Comparison of ENCODE assay signal across 32 cellular contexts in genomic region chr20:22966787-22967464, GRCh38.
"Had no signal": no experiment of that assay in that cellular context is flagged by ENCODE, and none has a peak within 500 bp of the region (broad histone marks: within the 10 kb centered on the region; RNA-seq: fewer than 3 reads in every experiment).

No MANE protein-coding gene starts in this region.

- H3K27ac Mint-ChIP-seq: activated CD4-positive, alpha-beta memory T cell treated with anti-CD3 and anti-CD28 coated beads, Interleukin-2, amount 10 ng/mL, durations not matched to agents 7 days and 5 days; activated CD8-positive, alpha-beta memory T cell treated with anti-CD3 and anti-CD28 coated beads, Interleukin-2, amount 10 ng/mL, durations not matched to agents 7 days and 5 days; activated naive CD8-positive, alpha-beta T cell treated with anti-CD3 and anti-CD28 coated beads for 36 hours had no signal

- H3K36me3 Mint-ChIP-seq: activated CD8-positive, alpha-beta memory T cell treated with anti-CD3 and anti-CD28 coated beads, Interleukin-2, amount 10 ng/mL, durations not matched to agents 7 days and 5 days; activated naive CD8-positive, alpha-beta T cell treated with anti-CD3 and anti-CD28 coated beads for 36 hours had no signal

- H3K27ac ChIP-seq: brain microvascular endothelial cell, WERI-Rb-1 had no signal

- H3K9me3 Mint-ChIP-seq: activated CD4-positive, alpha-beta memory T cell treated with anti-CD3 and anti-CD28 coated beads, Interleukin-2, amount 10 ng/mL, durations not matched to agents 7 days and 5 days; activated naive CD8-positive, alpha-beta T cell treated with anti-CD3 and anti-CD28 coated beads for 36 hours had no signal

- H3K36me3 ChIP-seq: brain microvascular endothelial cell, WERI-Rb-1 had no signal

- H3K27me3 Mint-ChIP-seq: activated CD8-positive, alpha-beta memory T cell treated with anti-CD3 and anti-CD28 coated beads, Interleukin-2, amount 10 ng/mL, durations not matched to agents 7 days and 5 days had no signal

- H3K27me3 ChIP-seq: brain microvascular endothelial cell had no signal

- H3K4me3 Mint-ChIP-seq: activated CD4-positive, alpha-beta memory T cell treated with anti-CD3 and anti-CD28 coated beads, Interleukin-2, amount 10 ng/mL, durations not matched to agents 7 days and 5 days; activated CD8-positive, alpha-beta memory T cell treated with anti-CD3 and anti-CD28 coated beads, Interleukin-2, amount 10 ng/mL, durations not matched to agents 7 days and 5 days; activated naive CD8-positive, alpha-beta T cell treated with anti-CD3 and anti-CD28 coated beads for 36 hours had no signal

- ATAC-seq: activated CD8-positive, alpha-beta memory T cell treated with anti-CD3 and anti-CD28 coated beads, Interleukin-2, amount 10 ng/mL, durations not matched to agents 7 days and 5 days; Panc1; Right ventricle myocardium inferior had no signal

- DNase-seq: activated CD4-positive, alpha-beta memory T cell treated with anti-CD3 and anti-CD28 coated beads, Interleukin-2, amount 10 ng/mL, durations not matched to agents 7 days and 5 days; activated CD4-positive, alpha-beta T cell treated with anti-CD3 and anti-CD28 coated beads for 1 hour; activated CD4-positive, alpha-beta T cell treated with anti-CD3 and anti-CD28 coated beads for 48 hours; activated CD4-positive, CD25-positive, alpha-beta regulatory T cell; activated CD8-positive, alpha-beta memory T cell treated with anti-CD3 and anti-CD28 coated beads for 24 hours; activated CD8-positive, alpha-beta memory T cell treated with anti-CD3 and anti-CD28 coated beads, Interleukin-2, amount 10 ng/mL, durations not matched to agents 7 days and 5 days; activated CD8-positive, alpha-beta memory T cell treated with anti-CD3 and anti-CD28 coated beads, Interleukin-2, amount 50 U/mL, for 48 hours; activated effector memory CD4-positive, alpha-beta T cell treated with Interleukin-2 at 50 U/mL for 16 hours; activated naive CD4-positive, alpha-beta T cell treated with anti-CD3 and anti-CD28 coated beads, Interleukin-2, amount 50 U/mL, for 16 hours; activated naive CD8-positive, alpha-beta T cell treated with anti-CD3 and anti-CD28 coated beads for 36 hours; activated T-cell treated with anti-CD3 and anti-CD28 coated beads, Interleukin-2, amount 50 U/mL, for 48 hours; amniotic stem cell; aorta; brain microvascular endothelial cell; Kasumi-1; KG1; MM.1S; NCI-H1105; NCI-H1417 treated with DMSO at 0.1 percent for 48 hours; NCI-H1694; NCI-H1930; NCI-H2081 treated with DMSO at 0.1 percent for 48 hours; NCI-H226; NCI-H446 treated with DMSO at 0.1 percent for 48 hours; NCI-H524; NCI-H69; NCI-H82; SIG-M5; T1000; WERI-Rb-1 had no signal

- H3K4me1 Mint-ChIP-seq: activated CD4-positive, alpha-beta memory T cell treated with anti-CD3 and anti-CD28 coated beads, Interleukin-2, amount 10 ng/mL, durations not matched to agents 7 days and 5 days; activated CD8-positive, alpha-beta memory T cell treated with anti-CD3 and anti-CD28 coated beads, Interleukin-2, amount 10 ng/mL, durations not matched to agents 7 days and 5 days; activated naive CD8-positive, alpha-beta T cell treated with anti-CD3 and anti-CD28 coated beads for 36 hours had no signal
